8 cellular contexts compared by ENCODE assay signal in genomic region chr5:113022661-113023060, GRCh38.
A peak's percentile ranks its signal among the peaks of the same experiment; 100 is the strongest.
DNase-seq lines count a peak whose midpoint lies in the region; ATAC-seq and TF ChIP-seq lines count a peak whose summit lies in the region.

No MANE protein-coding gene starts in this region.

- ATAC-seq in GM18861 (IDR thresholded peaks at IDR 0.05; ENCODE audit: unreplicated experiment) (peak; percentile 85), HG02588 (IDR thresholded peaks at IDR 0.05; ENCODE audit: unreplicated experiment) (peak; percentile 75)

- H3K4me1 ChIP-seq in tibial artery: no peaks in the 10 kb centered on the region

- no peaks in the 10 kb centered on the region for H3K27me3 ChIP-seq in tibial artery

- peaks cover 6 to 33% (median 23%) of the 10 kb centered on the region in 3 donors for H3K36me3 ChIP-seq in tibial artery

- no peaks in the 10 kb centered on the region for H3K9me3 ChIP-seq in tibial artery

- CTCF ChIA-PET in RWPE1 (lab: Yijun Ruan, JAX): interaction anchor here (0.7 kb wide), 1 partner anchor 761 kb away, joined by 3 read pairs; no protein-coding TSS in a partner anchor

- TF ChIP-seq CTCF in tibial artery (IDR thresholded peaks at IDR 0.05): no peak
- TF ChIP-seq CTCF in RWPE1 (conservative IDR thresholded peaks at IDR 0.05; ENCODE audit: low read depth): no peak

- H3K4me3 ChIP-seq in tibial artery: no peak overlapping the region

- intact Hi-C loops in tibial artery (cut with DNase I; ENCODE audit: low total_unique reads): no loop called here

- H3K27ac ChIP-seq in tibial artery (no peak overlapping the region), RWPE1 (no peak overlapping the region)

- POLR2A ChIA-PET in RWPE1 (lab: Yijun Ruan, JAX; ENCODE audit: low non-redundant PET): no interaction called here

- peak; percentile 46 to 48 for DNase-seq in NCI-H526 (lab: John Stamatoyannopoulos, UW)
- peak; percentile 36 for DNase-seq in kidney tubule cell (ENCODE audit: low spot score)
- no peak for DNase-seq in tibial artery
- DNase-seq in NCI-H128 (lab: John Stamatoyannopoulos, UW; ENCODE audit: unreplicated experiment): no peak
- no peak for DNase-seq in iPS-NIHi11 (ENCODE audit: low spot score)
- no peak for DNase-seq in RWPE1 (ENCODE audit: low spot score)

Comparison
In these comparisons a context has a peak if more than half of its experiments do, and no peak if none do; other contexts are left out.
1. DNase-seq: peak in NCI-H526 (2 of 2) and kidney tubule cell (single experiment); none in tibial artery (0 of 2), NCI-H128 (single experiment), iPS-NIHi11 (single experiment) and RWPE1 (single experiment).